8 cellular contexts compared by ENCODE assay signal in genomic region chr1:175193339-175193950, GRCh38. TPM values are rescaled to one million over a fixed set of nuclear protein-coding genes. Genes with fewer than 3 reads are reported as not detected.
DNase-seq lines count a peak whose midpoint lies in the region; ATAC-seq, FAIRE-seq and TF ChIP-seq lines count a peak whose summit lies in the region.

No MANE protein-coding gene starts in this region.

- DNase-seq in GM03348 (ENCODE audit: low spot score) (peak; percentile 20), SK-N-MC (ENCODE audit: low read depth, low spot score) (no peak), fibroblast of lung (ENCODE audit: low read depth in 2 of 2) (no peak), progenitor cell of endocrine pancreas (ENCODE audit: low spot score, unreplicated experiment) (no peak), RCC 7860 (ENCODE audit: low spot score) (no peak), NCI-H510A (lab: John Stamatoyannopoulos, UW) (no peak), T-helper 9 cell (no peak)

- peak overlapping the region; percentile 54 for H2AFZ ChIP-seq in fibroblast of lung (ENCODE audit: low read length)

- peaks cover 6% of the 10 kb centered on the region for H3K27me3 ChIP-seq in fibroblast of lung (ENCODE audit: control insufficient read depth, insufficient read depth, low read length)

- H3K9me3 ChIP-seq in SK-N-MC (ENCODE audit: low read depth, low read length) (no peaks in the 10 kb centered on the region), fibroblast of lung (ENCODE audit: control insufficient read depth, insufficient read depth, low read depth, low read length) (no peaks in the 10 kb centered on the region)

- H3K27ac ChIP-seq in SK-N-MC: no peak overlapping the region
- H3K27ac ChIP-seq in fibroblast of lung (ENCODE audit: insufficient read depth, low read length): no peak overlapping the region

- peak overlapping the region; percentile 29 for H3K4me2 ChIP-seq in fibroblast of lung (ENCODE audit: extremely low read depth, insufficient read depth, low read length)

- TF ChIP-seq CTCF in fibroblast of lung (conservative IDR thresholded peaks at IDR 0.05 in 1 of 2, IDR thresholded peaks at IDR 0.05 in 1 of 2; ENCODE audit: low read depth in 1 of 2, low read length in 2 of 2) (no peak), progenitor cell of endocrine pancreas (IDR thresholded peaks at IDR 0.05; ENCODE audit: unreplicated experiment) (no peak)

- no peaks in the 10 kb centered on the region for H3K79me2 ChIP-seq in fibroblast of lung (ENCODE audit: control insufficient read depth, insufficient read depth, low read length)

- no peaks in the 10 kb centered on the region for H4K20me1 ChIP-seq in fibroblast of lung (ENCODE audit: control insufficient read depth, extremely low read depth, insufficient read depth, low read length)

- no peak for ATAC-seq in HG02852 (IDR thresholded peaks at IDR 0.05; ENCODE audit: unreplicated experiment)

- H3K9me3 Mint-ChIP-seq in progenitor cell of endocrine pancreas (ENCODE audit: low read depth): no peaks in the 10 kb centered on the region

- H3K4me1 ChIP-seq in fibroblast of lung (ENCODE audit: control insufficient read depth, extremely low read depth, insufficient read depth, low read length): peaks cover 3% of the 10 kb centered on the region

- no peaks in the 10 kb centered on the region for H3K36me3 Mint-ChIP-seq in progenitor cell of endocrine pancreas (ENCODE audit: insufficient read depth)

- peak overlapping the region; percentile 78 for H3K4me3 ChIP-seq in SK-N-MC
- peak overlapping the region; percentile 23 to 62 (median 38) for H3K4me3 ChIP-seq in fibroblast of lung (replicated peaks in 1 of 4; ENCODE audit: control extremely low read depth in 1 of 4, insufficient read depth in 1 of 4, low read depth in 3 of 4, low read length in 4 of 4)

- H3K27ac Mint-ChIP-seq in progenitor cell of endocrine pancreas: peak overlapping the region; percentile 83

- H3K9ac ChIP-seq in SK-N-MC (ENCODE audit: insufficient read length): no peak overlapping the region
- no peak overlapping the region for H3K9ac ChIP-seq in fibroblast of lung (ENCODE audit: insufficient read depth, low read length)

- no peaks in the 10 kb centered on the region for H3K36me3 ChIP-seq in SK-N-MC (ENCODE audit: insufficient read depth, low read length)
- H3K36me3 ChIP-seq in fibroblast of lung (ENCODE audit: control insufficient read depth, insufficient read depth, low read length): no peaks in the 10 kb centered on the region

- peak overlapping the region; percentile 91 for H3K4me3 Mint-ChIP-seq in progenitor cell of endocrine pancreas (ENCODE audit: low read depth)

- no peak for FAIRE-seq in RCC 7860 (lab: Jason Lieb, UNC)

- H3K4me1 Mint-ChIP-seq in progenitor cell of endocrine pancreas (ENCODE audit: low read depth): peaks cover 12% of the 10 kb centered on the region

- peaks cover 59% of the 10 kb centered on the region for H3K27me3 Mint-ChIP-seq in progenitor cell of endocrine pancreas

RNA-seq across cellular contexts. Expression of gene KIAA0040, which starts 0.9 kb away (rescaled TPM):
- total RNA-seq in fibroblast of lung: under 0.01 and 0.17 TPM in 2 replicates
- polyA plus RNA-seq in fibroblast of lung: 0.18 and 24.7 TPM in 2 replicates
- polyA plus RNA-seq in fibroblast of lung (2012): 0.10 and 10.9 TPM in 2 replicates
- polyA minus RNA-seq in fibroblast of lung (ENCODE audit: low replicate concordance): 0.30 and 9.5 TPM in 2 replicates
- 2.4 and 2.8 TPM in 2 replicates for total RNA-seq in progenitor cell of endocrine pancreas
